14 cellular contexts compared by ENCODE assay signal in the genomic region with DNA sequence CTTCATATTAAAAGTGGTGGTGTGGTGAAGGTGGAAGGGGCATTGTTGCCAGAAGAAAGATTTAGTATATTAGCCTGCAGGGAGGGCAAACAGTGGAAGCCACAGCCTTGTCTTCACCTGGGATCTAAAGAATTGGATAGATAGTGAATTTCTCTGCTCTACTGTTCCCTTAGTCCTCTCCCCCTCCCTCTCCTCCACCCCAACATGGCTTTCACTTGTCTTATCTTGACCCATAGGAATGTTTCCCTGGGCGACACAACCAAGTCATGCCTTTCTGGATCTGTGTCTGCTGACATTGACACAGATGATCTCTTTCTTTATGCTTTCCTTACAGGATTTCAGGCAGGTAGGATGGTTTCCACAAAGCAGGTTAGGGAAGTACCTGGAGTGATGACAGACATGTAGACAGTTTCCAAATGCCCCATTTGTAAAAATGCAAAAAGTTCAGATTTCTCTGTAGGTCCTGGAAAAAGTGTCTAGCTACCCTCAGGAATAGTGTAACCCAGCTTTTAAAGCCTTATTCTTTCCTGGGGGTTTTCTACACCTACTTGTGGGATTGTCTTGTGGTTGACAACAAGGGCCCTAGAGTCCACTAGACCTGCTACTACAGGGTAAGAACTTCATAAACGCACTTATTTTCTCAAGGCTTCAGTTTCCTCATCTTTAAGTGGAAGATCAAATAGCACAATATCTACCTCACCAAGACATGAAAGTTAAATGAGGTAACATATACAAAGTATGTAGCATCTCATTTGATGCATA.
DNase-seq lines count a peak whose midpoint lies in the region; ATAC-seq and TF ChIP-seq lines count a peak whose summit lies in the region.
"Had no signal": no experiment of that assay in that cellular context is flagged by ENCODE, and none has a peak within 500 bp of the region (broad histone marks: within the 10 kb centered on the region; RNA-seq: fewer than 3 reads in every experiment).

No MANE protein-coding gene starts in this region.

- H3K9me3 ChIP-seq in left ventricle myocardium inferior (replicated peaks) (no peaks in the 10 kb centered on the region), right atrium auricular region (no peaks in the 10 kb centered on the region), uterus (no peaks in the 10 kb centered on the region)
- H3K9me3 ChIP-seq: adrenal gland, Caco-2, stomach had no signal

- peak overlapping the region; percentile 3 for H3K4me3 Mint-ChIP-seq in nephron progenitor cell
- H3K4me3 Mint-ChIP-seq in activated naive CD8-positive, alpha-beta T cell treated with anti-CD3 and anti-CD28 coated beads, Interleukin-2, amount 50 U/mL, for 24 hours, result no peak overlapping the region
- H3K4me3 Mint-ChIP-seq: effector memory CD8-positive, alpha-beta T cell had no signal

- peak overlapping the region; percentile 13 for H3K27ac Mint-ChIP-seq in nephron progenitor cell
- no peak overlapping the region for H3K27ac Mint-ChIP-seq in activated naive CD8-positive, alpha-beta T cell treated with anti-CD3 and anti-CD28 coated beads, Interleukin-2, amount 50 U/mL, for 24 hours
- H3K27ac Mint-ChIP-seq: effector memory CD8-positive, alpha-beta T cell had no signal

- H3K36me3 Mint-ChIP-seq in nephron progenitor cell (ENCODE audit: low read depth), result no peaks in the 10 kb centered on the region
- H3K36me3 Mint-ChIP-seq in activated naive CD8-positive, alpha-beta T cell treated with anti-CD3 and anti-CD28 coated beads, Interleukin-2, amount 50 U/mL, for 24 hours (ENCODE audit: low read depth), result no peaks in the 10 kb centered on the region

- intact Hi-C loops in left ventricle myocardium inferior (cut with micrococcal nuclease), result no loop called here
- intact Hi-C loops in uterus (cut with DNase I; ENCODE audit: low total_unique reads), result no loop called here

- H3K27me3 ChIP-seq in left ventricle myocardium inferior (ENCODE audit: low read depth) (no peaks in the 10 kb centered on the region), right atrium auricular region (no peaks in the 10 kb centered on the region), uterus (no peaks in the 10 kb centered on the region)
- H3K27me3 ChIP-seq: adrenal gland, stomach had no signal

- DNase-seq in left ventricle myocardium inferior (no peak), right atrium auricular region (ENCODE audit: low spot score) (no peak), nephron progenitor cell (no peak), uterus (no peak), DMS153 treated with DMSO at 0.1 percent for 48 hours (lab: John Stamatoyannopoulos, UW; ENCODE audit: unreplicated experiment) (no peak), NCI-H1694 treated with DMSO at 0.1 percent for 48 hours (lab: John Stamatoyannopoulos, UW) (no peak)
- no peak for DNase-seq in activated naive CD8-positive, alpha-beta T cell treated with anti-CD3 and anti-CD28 coated beads, Interleukin-2, amount 50 U/mL, for 24 hours
- DNase-seq: effector memory CD8-positive, alpha-beta T cell; MV-4-11; NK-92 treated with Interleukin-12 subunit alpha and Interleukin-12 subunit beta, amount 100 ng/mL, for 24 hours had no signal

- H3K9me3 Mint-ChIP-seq in nephron progenitor cell, result no peaks in the 10 kb centered on the region
- no peaks in the 10 kb centered on the region for H3K9me3 Mint-ChIP-seq in activated naive CD8-positive, alpha-beta T cell treated with anti-CD3 and anti-CD28 coated beads, Interleukin-2, amount 50 U/mL, for 24 hours
- H3K9me3 Mint-ChIP-seq: effector memory CD8-positive, alpha-beta T cell had no signal

- H3K4me1 ChIP-seq in left ventricle myocardium inferior, result peaks cover 22% of the 10 kb centered on the region
- peaks cover 0 to 15% of the 10 kb centered on the region in 2 donors for H3K4me1 ChIP-seq in right atrium auricular region
- no peaks in the 10 kb centered on the region for H3K4me1 ChIP-seq in uterus

- H3K4me1 Mint-ChIP-seq in nephron progenitor cell, result peaks cover 52% of the 10 kb centered on the region
- no peaks in the 10 kb centered on the region for H3K4me1 Mint-ChIP-seq in activated naive CD8-positive, alpha-beta T cell treated with anti-CD3 and anti-CD28 coated beads, Interleukin-2, amount 50 U/mL, for 24 hours

- peak overlapping the region; percentile 49 for H3K4me3 ChIP-seq in left ventricle myocardium inferior
- H3K4me3 ChIP-seq in right atrium auricular region, result no peak overlapping the region
- no peak overlapping the region for H3K4me3 ChIP-seq in uterus
- H3K4me3 ChIP-seq: adrenal gland had no signal

- ATAC-seq in activated naive CD8-positive, alpha-beta T cell treated with anti-CD3 and anti-CD28 coated beads, Interleukin-2, amount 50 U/mL, for 24 hours, result no peak
- ATAC-seq: effector memory CD8-positive, alpha-beta T cell had no signal

- H3K27ac ChIP-seq in left ventricle myocardium inferior (replicated peaks) (peak overlapping the region; percentile 78), right atrium auricular region (peak overlapping the region in 1 of 2 donors; percentile 60), VCaP (peak overlapping the region; percentile 90), uterus (peak overlapping the region; percentile 69 to 81)

- TF ChIP-seq CTCF in left ventricle myocardium inferior (IDR thresholded peaks at IDR 0.05; ENCODE audit: borderline replicate concordance) (no peak), right atrium auricular region (IDR thresholded peaks at IDR 0.05) (no peak), VCaP (conservative IDR thresholded peaks at IDR 0.05) (no peak), nephron progenitor cell (IDR thresholded peaks at IDR 0.05) (no peak), uterus (IDR thresholded peaks at IDR 0.05) (no peak)

- no peaks in the 10 kb centered on the region for H3K36me3 ChIP-seq in left ventricle myocardium inferior
- no peaks in the 10 kb centered on the region for H3K36me3 ChIP-seq in right atrium auricular region
- H3K36me3 ChIP-seq in uterus, result no peaks in the 10 kb centered on the region
- H3K36me3 ChIP-seq: adrenal gland, stomach had no signal

- no peak for TF ChIP-seq POLR2A in uterus (IDR thresholded peaks at IDR 0.05)

- peaks cover 4% of the 10 kb centered on the region for H3K27me3 Mint-ChIP-seq in nephron progenitor cell (ENCODE audit: low read depth, poor library complexity)
- peaks cover 8% of the 10 kb centered on the region for H3K27me3 Mint-ChIP-seq in activated naive CD8-positive, alpha-beta T cell treated with anti-CD3 and anti-CD28 coated beads, Interleukin-2, amount 50 U/mL, for 24 hours
